16 cellular contexts compared by ENCODE assay signal in genomic region chrX:120768681-120769080, GRCh38.
DNase-seq lines count a peak whose midpoint lies in the region; ATAC-seq and TF ChIP-seq lines count a peak whose summit lies in the region.
"Had no signal": no experiment of that assay in that cellular context is flagged by ENCODE, and none has a peak within 500 bp of the region (broad histone marks: within the 10 kb centered on the region; RNA-seq: fewer than 3 reads in every experiment).

No MANE protein-coding gene starts in this region.

- TF ChIP-seq CTCF in AG09319 (IDR thresholded peaks at IDR 0.05; ENCODE audit: low read depth, low read length) (no peak), mammary epithelial cell (conservative IDR thresholded peaks at IDR 0.05 in 1 of 2, IDR thresholded peaks at IDR 0.05 in 1 of 2; ENCODE audit: extremely low read depth in 1 of 2, insufficient read depth in 1 of 2, low read depth in 1 of 2, low read length in 2 of 2) (no peak), foreskin keratinocyte (conservative IDR thresholded peaks at IDR 0.05) (no peak)

- no peak overlapping the region for H3K4me2 ChIP-seq in mammary epithelial cell (ENCODE audit: insufficient read depth, low read depth, low read length)

- no peak overlapping the region for H3K4me3 ChIP-seq in mammary epithelial cell (replicated peaks in 1 of 3; ENCODE audit: insufficient read depth in 1 of 3, low read depth in 2 of 3, low read length in 3 of 3)
- H3K4me3 ChIP-seq: gastrocnemius medialis, right atrium auricular region had no signal

- CTCF ChIA-PET in mammary epithelial cell (lab: Charles Lee; ENCODE audit: low non-redundant PET), result no interaction called here

- no peaks in the 10 kb centered on the region for H4K20me1 ChIP-seq in mammary epithelial cell (ENCODE audit: insufficient read depth, low read length)

- H3K79me2 ChIP-seq in mammary epithelial cell (ENCODE audit: insufficient read depth, low read length), result no peaks in the 10 kb centered on the region

- H3K36me3 ChIP-seq in mammary epithelial cell (ENCODE audit: insufficient read depth, low read length), result no peaks in the 10 kb centered on the region
- H3K36me3 ChIP-seq: gastrocnemius medialis, right atrium auricular region had no signal

- no peaks in the 10 kb centered on the region for H3K9me3 ChIP-seq in mammary epithelial cell (replicated peaks; ENCODE audit: insufficient read depth, low read length)
- H3K9me3 ChIP-seq: gastrocnemius medialis, right atrium auricular region had no signal

- DNase-seq in AG09319 (ENCODE audit: extremely low read depth, low read depth) (peak; percentile 3), M059J (ENCODE audit: low read depth) (peak; percentile 79), mammary epithelial cell (peak; percentile 12), foreskin keratinocyte (peak; percentile 27 to 40), NCI-H526 treated with DMSO at 0.1 percent for 48 hours (lab: John Stamatoyannopoulos, UW) (no peak), cortex of kidney (lab: John Stamatoyannopoulos, UW) (no peak), NCI-H2081 treated with DMSO at 0.1 percent for 48 hours (lab: John Stamatoyannopoulos, UW) (no peak)
- DNase-seq: activated naive CD4-positive, alpha-beta T cell treated with anti-CD3 and anti-CD28 coated beads for 36 hours; Calu3; effector CD4-positive, alpha-beta T cell; gastrocnemius medialis; NCI-H146; stimulated activated CD4-positive, alpha-beta T cell treated with anti-CD3 and anti-CD28 coated beads, Interleukin-2, amount 100 ng/mL, for 48 hours; T-helper 9 cell had no signal

- H3K4me1 ChIP-seq in mammary epithelial cell (ENCODE audit: insufficient read depth, low read length) (peaks cover 8% of the 10 kb centered on the region), foreskin keratinocyte (no peaks in the 10 kb centered on the region)
- H3K4me1 ChIP-seq: gastrocnemius medialis, right atrium auricular region had no signal

- H3K9ac ChIP-seq in mammary epithelial cell (ENCODE audit: insufficient read depth, low read length), result no peak overlapping the region

- dilution Hi-C loops in mammary epithelial cell (cut with HindIII; ENCODE audit: low sequenced_read_pairs), result no loop called here

- BruUV-seq in mammary epithelial cell (replicated peaks; lab: Mats Ljungman, UMichigan), result no TSS peak

- no peak overlapping the region for H3K27ac ChIP-seq in mammary epithelial cell (ENCODE audit: insufficient read depth, low read depth, low read length)
- no peak overlapping the region for H3K27ac ChIP-seq in foreskin keratinocyte
- H3K27ac ChIP-seq: gastrocnemius medialis had no signal

- H2AFZ ChIP-seq in mammary epithelial cell (ENCODE audit: low read depth, low read length), result no peak overlapping the region

- H3K27me3 ChIP-seq in mammary epithelial cell (ENCODE audit: insufficient read depth, low read length), result no peaks in the 10 kb centered on the region
- no peaks in the 10 kb centered on the region for H3K27me3 ChIP-seq in foreskin keratinocyte
- H3K27me3 ChIP-seq: gastrocnemius medialis, right atrium auricular region had no signal

- in situ Hi-C loops in mammary epithelial cell (cut with MboI; ENCODE audit: low sequenced_read_pairs in 2 of 2), result loop anchor here in 1 of 2 donors (25.0 kb wide), 1 partner anchor 256 kb away; no protein-coding TSS in a partner anchor

- intact Hi-C loops in mammary epithelial cell (cut with micrococcal nuclease), result no loop called here

- 58% methylated on average over 2 of the region's 2 CpGs for WGBS in mammary epithelial cell (ENCODE audit: low coverage, missing lambda C conversion rate)

- peak; percentile 48 for ATAC-seq in foreskin keratinocyte
- ATAC-seq in HG03520 (IDR thresholded peaks at IDR 0.05; ENCODE audit: unreplicated experiment), result no peak
- ATAC-seq: gastrocnemius medialis had no signal

Comparison
In these comparisons a context has a peak if more than half of its experiments do, and no peak if none do; other contexts are left out.
1. DNase-seq: peak in AG09319 (single experiment), M059J (single experiment), mammary epithelial cell (single experiment) and foreskin keratinocyte (2 of 2); none in NCI-H526 treated with DMSO at 0.1 percent for 48 hours (single experiment), cortex of kidney (single experiment) and NCI-H2081 treated with DMSO at 0.1 percent for 48 hours (single experiment).